ENCODE assay signal across 1 cellular context in the genomic region with DNA sequence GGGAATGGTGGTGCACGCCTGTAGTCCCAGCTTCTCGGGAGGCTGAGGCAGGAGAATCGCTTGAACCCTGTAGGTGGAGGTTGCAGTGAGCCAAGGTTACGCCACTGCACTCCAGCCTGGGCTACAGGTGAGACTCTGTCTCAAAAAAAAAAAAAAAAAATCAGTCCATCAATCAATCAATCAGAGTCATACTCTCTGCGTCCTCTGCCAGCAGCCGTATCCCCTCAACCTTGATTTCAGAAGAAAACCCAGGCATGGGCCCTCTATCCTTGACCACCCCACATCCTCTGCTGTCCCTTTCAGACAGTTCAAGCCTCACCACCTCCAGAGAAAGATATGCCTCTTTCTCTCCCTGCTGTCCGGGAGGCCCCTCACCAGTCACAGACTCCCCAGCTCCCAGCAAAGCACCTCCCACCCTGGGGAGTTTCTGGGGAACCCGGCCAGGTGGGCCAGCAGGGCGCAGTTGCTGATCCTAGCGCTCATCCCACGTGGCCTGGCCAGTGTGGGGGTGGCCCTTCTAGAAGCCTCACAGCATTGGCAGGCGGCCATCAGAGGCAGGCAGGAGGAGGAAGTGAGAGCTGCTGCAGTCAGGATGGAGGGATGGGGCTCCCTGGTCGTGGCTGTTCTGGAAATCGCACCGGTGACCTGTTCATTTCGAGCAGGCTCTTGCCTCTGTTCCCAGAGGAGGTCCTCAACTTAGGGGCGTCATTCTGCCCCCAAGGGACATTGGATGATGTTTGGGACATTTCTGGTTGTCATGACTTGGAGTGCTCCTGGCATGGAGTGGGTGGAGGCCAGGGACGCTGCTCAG.
TF ChIP-seq lines count a peak whose summit lies in the region.

No MANE protein-coding gene starts in this region.

TF ChIP-seq in K562, 482 proteins besides CTCF, POLR2A, EP300 and RAD21 (continued from another document and continues in another):
- TF ChIP-seq, protein P1, sequence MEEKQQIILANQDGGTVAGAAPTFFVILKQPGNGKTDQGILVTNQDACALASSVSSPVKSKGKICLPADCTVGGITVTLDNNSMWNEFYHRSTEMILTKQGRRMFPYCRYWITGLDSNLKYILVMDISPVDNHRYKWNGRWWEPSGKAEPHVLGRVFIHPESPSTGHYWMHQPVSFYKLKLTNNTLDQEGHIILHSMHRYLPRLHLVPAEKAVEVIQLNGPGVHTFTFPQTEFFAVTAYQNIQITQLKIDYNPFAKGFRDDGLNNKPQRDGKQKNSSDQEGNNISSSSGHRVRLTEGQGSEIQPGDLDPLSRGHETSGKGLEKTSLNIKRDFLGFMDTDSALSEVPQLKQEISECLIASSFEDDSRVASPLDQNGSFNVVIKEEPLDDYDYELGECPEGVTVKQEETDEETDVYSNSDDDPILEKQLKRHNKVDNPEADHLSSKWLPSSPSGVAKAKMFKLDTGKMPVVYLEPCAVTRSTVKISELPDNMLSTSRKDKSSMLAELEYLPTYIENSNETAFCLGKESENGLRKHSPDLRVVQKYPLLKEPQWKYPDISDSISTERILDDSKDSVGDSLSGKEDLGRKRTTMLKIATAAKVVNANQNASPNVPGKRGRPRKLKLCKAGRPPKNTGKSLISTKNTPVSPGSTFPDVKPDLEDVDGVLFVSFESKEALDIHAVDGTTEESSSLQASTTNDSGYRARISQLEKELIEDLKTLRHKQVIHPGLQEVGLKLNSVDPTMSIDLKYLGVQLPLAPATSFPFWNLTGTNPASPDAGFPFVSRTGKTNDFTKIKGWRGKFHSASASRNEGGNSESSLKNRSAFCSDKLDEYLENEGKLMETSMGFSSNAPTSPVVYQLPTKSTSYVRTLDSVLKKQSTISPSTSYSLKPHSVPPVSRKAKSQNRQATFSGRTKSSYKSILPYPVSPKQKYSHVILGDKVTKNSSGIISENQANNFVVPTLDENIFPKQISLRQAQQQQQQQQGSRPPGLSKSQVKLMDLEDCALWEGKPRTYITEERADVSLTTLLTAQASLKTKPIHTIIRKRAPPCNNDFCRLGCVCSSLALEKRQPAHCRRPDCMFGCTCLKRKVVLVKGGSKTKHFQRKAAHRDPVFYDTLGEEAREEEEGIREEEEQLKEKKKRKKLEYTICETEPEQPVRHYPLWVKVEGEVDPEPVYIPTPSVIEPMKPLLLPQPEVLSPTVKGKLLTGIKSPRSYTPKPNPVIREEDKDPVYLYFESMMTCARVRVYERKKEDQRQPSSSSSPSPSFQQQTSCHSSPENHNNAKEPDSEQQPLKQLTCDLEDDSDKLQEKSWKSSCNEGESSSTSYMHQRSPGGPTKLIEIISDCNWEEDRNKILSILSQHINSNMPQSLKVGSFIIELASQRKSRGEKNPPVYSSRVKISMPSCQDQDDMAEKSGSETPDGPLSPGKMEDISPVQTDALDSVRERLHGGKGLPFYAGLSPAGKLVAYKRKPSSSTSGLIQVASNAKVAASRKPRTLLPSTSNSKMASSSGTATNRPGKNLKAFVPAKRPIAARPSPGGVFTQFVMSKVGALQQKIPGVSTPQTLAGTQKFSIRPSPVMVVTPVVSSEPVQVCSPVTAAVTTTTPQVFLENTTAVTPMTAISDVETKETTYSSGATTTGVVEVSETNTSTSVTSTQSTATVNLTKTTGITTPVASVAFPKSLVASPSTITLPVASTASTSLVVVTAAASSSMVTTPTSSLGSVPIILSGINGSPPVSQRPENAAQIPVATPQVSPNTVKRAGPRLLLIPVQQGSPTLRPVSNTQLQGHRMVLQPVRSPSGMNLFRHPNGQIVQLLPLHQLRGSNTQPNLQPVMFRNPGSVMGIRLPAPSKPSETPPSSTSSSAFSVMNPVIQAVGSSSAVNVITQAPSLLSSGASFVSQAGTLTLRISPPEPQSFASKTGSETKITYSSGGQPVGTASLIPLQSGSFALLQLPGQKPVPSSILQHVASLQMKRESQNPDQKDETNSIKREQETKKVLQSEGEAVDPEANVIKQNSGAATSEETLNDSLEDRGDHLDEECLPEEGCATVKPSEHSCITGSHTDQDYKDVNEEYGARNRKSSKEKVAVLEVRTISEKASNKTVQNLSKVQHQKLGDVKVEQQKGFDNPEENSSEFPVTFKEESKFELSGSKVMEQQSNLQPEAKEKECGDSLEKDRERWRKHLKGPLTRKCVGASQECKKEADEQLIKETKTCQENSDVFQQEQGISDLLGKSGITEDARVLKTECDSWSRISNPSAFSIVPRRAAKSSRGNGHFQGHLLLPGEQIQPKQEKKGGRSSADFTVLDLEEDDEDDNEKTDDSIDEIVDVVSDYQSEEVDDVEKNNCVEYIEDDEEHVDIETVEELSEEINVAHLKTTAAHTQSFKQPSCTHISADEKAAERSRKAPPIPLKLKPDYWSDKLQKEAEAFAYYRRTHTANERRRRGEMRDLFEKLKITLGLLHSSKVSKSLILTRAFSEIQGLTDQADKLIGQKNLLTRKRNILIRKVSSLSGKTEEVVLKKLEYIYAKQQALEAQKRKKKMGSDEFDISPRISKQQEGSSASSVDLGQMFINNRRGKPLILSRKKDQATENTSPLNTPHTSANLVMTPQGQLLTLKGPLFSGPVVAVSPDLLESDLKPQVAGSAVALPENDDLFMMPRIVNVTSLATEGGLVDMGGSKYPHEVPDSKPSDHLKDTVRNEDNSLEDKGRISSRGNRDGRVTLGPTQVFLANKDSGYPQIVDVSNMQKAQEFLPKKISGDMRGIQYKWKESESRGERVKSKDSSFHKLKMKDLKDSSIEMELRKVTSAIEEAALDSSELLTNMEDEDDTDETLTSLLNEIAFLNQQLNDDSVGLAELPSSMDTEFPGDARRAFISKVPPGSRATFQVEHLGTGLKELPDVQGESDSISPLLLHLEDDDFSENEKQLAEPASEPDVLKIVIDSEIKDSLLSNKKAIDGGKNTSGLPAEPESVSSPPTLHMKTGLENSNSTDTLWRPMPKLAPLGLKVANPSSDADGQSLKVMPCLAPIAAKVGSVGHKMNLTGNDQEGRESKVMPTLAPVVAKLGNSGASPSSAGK (IDR thresholded peaks at IDR 0.05), result peak; percentile 86; the same call in 1 of the 2 replicates
- peak; percentile 70; the same call in 1 of the 2 replicates for TF ChIP-seq MTA3 (IDR thresholded peaks at IDR 0.05; ENCODE audit: borderline replicate concordance)
- no peak for TF ChIP-seq ILK (tag; IDR thresholded peaks at IDR 0.05; ENCODE audit: borderline replicate concordance, low read depth)
- no peak for TF ChIP-seq ZBTB17 (CRISPR knock-in tag; IDR thresholded peaks at IDR 0.05)
- TF ChIP-seq SMARCE1 (IDR thresholded peaks at IDR 0.05), result no peak; the same call in 1 of the 2 replicates
- TF ChIP-seq, protein P2, sequence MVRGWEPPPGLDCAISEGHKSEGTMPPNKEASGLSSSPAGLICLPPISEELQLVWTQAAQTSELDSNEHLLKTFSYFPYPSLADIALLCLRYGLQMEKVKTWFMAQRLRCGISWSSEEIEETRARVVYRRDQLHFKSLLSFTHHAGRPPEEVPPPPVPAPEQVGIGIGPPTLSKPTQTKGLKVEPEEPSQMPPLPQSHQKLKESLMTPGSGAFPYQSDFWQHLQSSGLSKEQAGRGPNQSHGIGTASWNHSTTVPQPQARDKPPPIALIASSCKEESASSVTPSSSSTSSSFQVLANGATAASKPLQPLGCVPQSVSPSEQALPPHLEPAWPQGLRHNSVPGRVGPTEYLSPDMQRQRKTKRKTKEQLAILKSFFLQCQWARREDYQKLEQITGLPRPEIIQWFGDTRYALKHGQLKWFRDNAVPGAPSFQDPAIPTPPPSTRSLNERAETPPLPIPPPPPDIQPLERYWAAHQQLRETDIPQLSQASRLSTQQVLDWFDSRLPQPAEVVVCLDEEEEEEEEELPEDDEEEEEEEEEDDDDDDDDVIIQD (CRISPR knock-in tag; IDR thresholded peaks at IDR 0.05), result no peak
- no peak for TF ChIP-seq LEF1 (IDR thresholded peaks at IDR 0.05)
- TF ChIP-seq, protein P3, sequence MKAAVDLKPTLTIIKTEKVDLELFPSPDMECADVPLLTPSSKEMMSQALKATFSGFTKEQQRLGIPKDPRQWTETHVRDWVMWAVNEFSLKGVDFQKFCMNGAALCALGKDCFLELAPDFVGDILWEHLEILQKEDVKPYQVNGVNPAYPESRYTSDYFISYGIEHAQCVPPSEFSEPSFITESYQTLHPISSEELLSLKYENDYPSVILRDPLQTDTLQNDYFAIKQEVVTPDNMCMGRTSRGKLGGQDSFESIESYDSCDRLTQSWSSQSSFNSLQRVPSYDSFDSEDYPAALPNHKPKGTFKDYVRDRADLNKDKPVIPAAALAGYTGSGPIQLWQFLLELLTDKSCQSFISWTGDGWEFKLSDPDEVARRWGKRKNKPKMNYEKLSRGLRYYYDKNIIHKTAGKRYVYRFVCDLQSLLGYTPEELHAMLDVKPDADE (conservative IDR thresholded peaks at IDR 0.05; ENCODE audit: control insufficient read depth, low read depth, low read length), result no peak
- TF ChIP-seq, protein P4, sequence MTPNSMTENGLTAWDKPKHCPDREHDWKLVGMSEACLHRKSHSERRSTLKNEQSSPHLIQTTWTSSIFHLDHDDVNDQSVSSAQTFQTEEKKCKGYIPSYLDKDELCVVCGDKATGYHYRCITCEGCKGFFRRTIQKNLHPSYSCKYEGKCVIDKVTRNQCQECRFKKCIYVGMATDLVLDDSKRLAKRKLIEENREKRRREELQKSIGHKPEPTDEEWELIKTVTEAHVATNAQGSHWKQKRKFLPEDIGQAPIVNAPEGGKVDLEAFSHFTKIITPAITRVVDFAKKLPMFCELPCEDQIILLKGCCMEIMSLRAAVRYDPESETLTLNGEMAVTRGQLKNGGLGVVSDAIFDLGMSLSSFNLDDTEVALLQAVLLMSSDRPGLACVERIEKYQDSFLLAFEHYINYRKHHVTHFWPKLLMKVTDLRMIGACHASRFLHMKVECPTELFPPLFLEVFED (CRISPR knock-in tag; conservative IDR thresholded peaks at IDR 0.05), result no peak
- TF ChIP-seq MTA2 (IDR thresholded peaks at IDR 0.05; ENCODE audit: low read depth), result no peak
- TF ChIP-seq CC2D1A (IDR thresholded peaks at IDR 0.05), result no peak
- TF ChIP-seq DPF2 (IDR thresholded peaks at IDR 0.05), result peak; percentile 15; the same call in 1 of the 2 replicates
- no peak for TF ChIP-seq ZNF146 (CRISPR knock-in tag; IDR thresholded peaks at IDR 0.05; ENCODE audit: unreplicated experiment)
- TF ChIP-seq, protein P5, sequence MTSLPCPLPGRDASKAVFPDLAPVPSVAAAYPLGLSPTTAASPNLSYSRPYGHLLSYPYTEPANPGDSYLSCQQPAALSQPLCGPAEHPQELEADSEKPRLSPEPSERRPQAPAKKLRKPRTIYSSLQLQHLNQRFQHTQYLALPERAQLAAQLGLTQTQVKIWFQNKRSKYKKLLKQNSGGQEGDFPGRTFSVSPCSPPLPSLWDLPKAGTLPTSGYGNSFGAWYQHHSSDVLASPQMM (CRISPR knock-in tag; IDR thresholded peaks at IDR 0.05), result no peak
- TF ChIP-seq, protein P6, sequence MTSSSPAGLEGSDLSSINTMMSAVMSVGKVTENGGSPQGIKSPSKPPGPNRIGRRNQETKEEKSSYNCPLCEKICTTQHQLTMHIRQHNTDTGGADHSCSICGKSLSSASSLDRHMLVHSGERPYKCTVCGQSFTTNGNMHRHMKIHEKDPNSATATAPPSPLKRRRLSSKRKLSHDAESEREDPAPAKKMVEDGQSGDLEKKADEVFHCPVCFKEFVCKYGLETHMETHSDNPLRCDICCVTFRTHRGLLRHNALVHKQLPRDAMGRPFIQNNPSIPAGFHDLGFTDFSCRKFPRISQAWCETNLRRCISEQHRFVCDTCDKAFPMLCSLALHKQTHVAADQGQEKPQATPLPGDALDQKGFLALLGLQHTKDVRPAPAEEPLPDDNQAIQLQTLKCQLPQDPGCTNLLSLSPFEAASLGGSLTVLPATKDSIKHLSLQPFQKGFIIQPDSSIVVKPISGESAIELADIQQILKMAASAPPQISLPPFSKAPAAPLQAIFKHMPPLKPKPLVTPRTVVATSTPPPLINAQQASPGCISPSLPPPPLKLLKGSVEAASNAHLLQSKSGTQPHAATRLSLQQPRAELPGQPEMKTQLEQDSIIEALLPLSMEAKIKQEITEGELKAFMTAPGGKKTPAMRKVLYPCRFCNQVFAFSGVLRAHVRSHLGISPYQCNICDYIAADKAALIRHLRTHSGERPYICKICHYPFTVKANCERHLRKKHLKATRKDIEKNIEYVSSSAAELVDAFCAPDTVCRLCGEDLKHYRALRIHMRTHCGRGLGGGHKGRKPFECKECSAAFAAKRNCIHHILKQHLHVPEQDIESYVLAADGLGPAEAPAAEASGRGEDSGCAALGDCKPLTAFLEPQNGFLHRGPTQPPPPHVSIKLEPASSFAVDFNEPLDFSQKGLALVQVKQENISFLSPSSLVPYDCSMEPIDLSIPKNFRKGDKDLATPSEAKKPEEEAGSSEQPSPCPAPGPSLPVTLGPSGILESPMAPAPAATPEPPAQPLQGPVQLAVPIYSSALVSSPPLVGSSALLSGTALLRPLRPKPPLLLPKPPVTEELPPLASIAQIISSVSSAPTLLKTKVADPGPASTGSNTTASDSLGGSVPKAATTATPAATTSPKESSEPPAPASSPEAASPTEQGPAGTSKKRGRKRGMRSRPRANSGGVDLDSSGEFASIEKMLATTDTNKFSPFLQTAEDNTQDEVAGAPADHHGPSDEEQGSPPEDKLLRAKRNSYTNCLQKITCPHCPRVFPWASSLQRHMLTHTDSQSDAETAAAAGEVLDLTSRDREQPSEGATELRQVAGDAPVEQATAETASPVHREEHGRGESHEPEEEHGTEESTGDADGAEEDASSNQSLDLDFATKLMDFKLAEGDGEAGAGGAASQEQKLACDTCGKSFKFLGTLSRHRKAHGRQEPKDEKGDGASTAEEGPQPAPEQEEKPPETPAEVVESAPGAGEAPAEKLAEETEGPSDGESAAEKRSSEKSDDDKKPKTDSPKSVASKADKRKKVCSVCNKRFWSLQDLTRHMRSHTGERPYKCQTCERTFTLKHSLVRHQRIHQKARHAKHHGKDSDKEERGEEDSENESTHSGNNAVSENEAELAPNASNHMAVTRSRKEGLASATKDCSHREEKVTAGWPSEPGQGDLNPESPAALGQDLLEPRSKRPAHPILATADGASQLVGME (CRISPR knock-in tag; IDR thresholded peaks at IDR 0.05), result no peak
- TF ChIP-seq, protein P7, sequence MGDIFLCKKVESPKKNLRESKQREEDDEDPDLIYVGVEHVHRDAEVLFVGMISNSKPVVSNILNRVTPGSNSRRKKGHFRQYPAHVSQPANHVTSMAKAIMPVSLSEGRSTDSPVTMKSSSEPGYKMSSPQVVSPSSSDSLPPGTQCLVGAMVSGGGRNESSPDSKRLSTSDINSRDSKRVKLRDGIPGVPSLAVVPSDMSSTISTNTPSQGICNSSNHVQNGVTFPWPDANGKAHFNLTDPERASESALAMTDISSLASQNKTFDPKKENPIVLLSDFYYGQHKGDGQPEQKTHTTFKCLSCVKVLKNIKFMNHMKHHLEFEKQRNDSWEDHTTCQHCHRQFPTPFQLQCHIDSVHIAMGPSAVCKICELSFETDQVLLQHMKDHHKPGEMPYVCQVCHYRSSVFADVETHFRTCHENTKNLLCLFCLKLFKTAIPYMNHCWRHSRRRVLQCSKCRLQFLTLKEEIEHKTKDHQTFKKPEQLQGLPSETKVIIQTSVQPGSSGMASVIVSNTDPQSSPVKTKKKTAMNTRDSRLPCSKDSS (IDR thresholded peaks at IDR 0.05; ENCODE audit: low read depth, partially characterized antibody), result no peak
- peak; percentile 26; the same call in 1 of the 2 replicates for TF ChIP-seq CEBPG (CRISPR knock-in tag; IDR thresholded peaks at IDR 0.05)
- no peak for TF ChIP-seq CEBPG (tag; conservative IDR thresholded peaks at IDR 0.05 in 1 of 2, IDR thresholded peaks at IDR 0.05 in 1 of 2)
- TF ChIP-seq ETV5 (CRISPR knock-in tag; IDR thresholded peaks at IDR 0.05; ENCODE audit: low read depth), result no peak
- no peak for TF ChIP-seq MXI1 (IDR thresholded peaks at IDR 0.05; ENCODE audit: low read depth, low read length)
- TF ChIP-seq, protein P8, sequence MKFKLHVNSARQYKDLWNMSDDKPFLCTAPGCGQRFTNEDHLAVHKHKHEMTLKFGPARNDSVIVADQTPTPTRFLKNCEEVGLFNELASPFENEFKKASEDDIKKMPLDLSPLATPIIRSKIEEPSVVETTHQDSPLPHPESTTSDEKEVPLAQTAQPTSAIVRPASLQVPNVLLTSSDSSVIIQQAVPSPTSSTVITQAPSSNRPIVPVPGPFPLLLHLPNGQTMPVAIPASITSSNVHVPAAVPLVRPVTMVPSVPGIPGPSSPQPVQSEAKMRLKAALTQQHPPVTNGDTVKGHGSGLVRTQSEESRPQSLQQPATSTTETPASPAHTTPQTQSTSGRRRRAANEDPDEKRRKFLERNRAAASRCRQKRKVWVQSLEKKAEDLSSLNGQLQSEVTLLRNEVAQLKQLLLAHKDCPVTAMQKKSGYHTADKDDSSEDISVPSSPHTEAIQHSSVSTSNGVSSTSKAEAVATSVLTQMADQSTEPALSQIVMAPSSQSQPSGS (CRISPR knock-in tag; IDR thresholded peaks at IDR 0.05), result no peak
- no peak for TF ChIP-seq FOXK2 (conservative IDR thresholded peaks at IDR 0.05 in 1 of 2, IDR thresholded peaks at IDR 0.05 in 1 of 2; ENCODE audit: low read depth in 2 of 2)
